Comparison of ENCODE assay signal across 15 cellular contexts in genomic region chr10:35795131-35795819, GRCh38.
DNase-seq lines count a peak whose midpoint lies in the region; TF ChIP-seq lines count a peak whose summit lies in the region.
"Had no signal": no experiment of that assay in that cellular context is flagged by ENCODE, and none has a peak within 500 bp of the region (broad histone marks: within the 10 kb centered on the region; RNA-seq: fewer than 3 reads in every experiment).

No MANE protein-coding gene starts in this region.

- no peaks in the 10 kb centered on the region for H3K4me1 ChIP-seq in mesendoderm (ENCODE audit: control insufficient read depth, low read depth, low read length)
- H3K4me1 ChIP-seq: esophagus muscularis mucosa, parathyroid adenoma had no signal

- no peak overlapping the region for H3K4ac ChIP-seq in mesendoderm (ENCODE audit: low read depth, low read length)

- DNase-seq in NCI-H146 (lab: John Stamatoyannopoulos, UW) (peak; percentile 49), NCI-H146 treated with DMSO at 0.1 percent for 48 hours (lab: John Stamatoyannopoulos, UW; ENCODE audit: unreplicated experiment) (no peak), NCI-H2196 (lab: John Stamatoyannopoulos, UW; ENCODE audit: unreplicated experiment) (peak; percentile 40), chondrocyte (ENCODE audit: low spot score) (no peak), retinal pigment epithelial cell (ENCODE audit: low read depth) (peak; percentile 32), GM03348 (ENCODE audit: low spot score) (no peak), GM19238 (ENCODE audit: insufficient read length, low spot score) (no peak), mesendoderm (no peak)
- DNase-seq: activated CD8-positive, alpha-beta T cell treated with anti-CD3 and anti-CD28 coated beads, Interleukin-2, amount 10 ng/mL, durations not matched to agents 7 days and 5 days; CD4-positive, alpha-beta memory T cell had no signal

- no peak overlapping the region for H4K5ac ChIP-seq in mesendoderm (ENCODE audit: low read length)

- no peaks in the 10 kb centered on the region for H3K27me3 ChIP-seq in mesendoderm (ENCODE audit: insufficient read depth, low read length, poor library complexity)
- H3K27me3 ChIP-seq: esophagus muscularis mucosa had no signal

- no peak overlapping the region for H3K4me3 ChIP-seq in retinal pigment epithelial cell (ENCODE audit: low read length)
- H3K4me3 ChIP-seq in mesendoderm (ENCODE audit: low read length) = no peak overlapping the region
- H3K4me3 ChIP-seq: esophagus muscularis mucosa had no signal

- peak overlapping the region; percentile 83 for H3K27ac Mint-ChIP-seq in chondrocyte (ENCODE audit: unreplicated experiment)
- H3K27ac Mint-ChIP-seq: activated CD8-positive, alpha-beta T cell treated with anti-CD3 and anti-CD28 coated beads, Interleukin-2, amount 10 ng/mL, durations not matched to agents 7 days and 5 days; CD4-positive, alpha-beta memory T cell; type B pancreatic cell had no signal

- no peak overlapping the region for H3K4me3 Mint-ChIP-seq in chondrocyte (ENCODE audit: unreplicated experiment)
- H3K4me3 Mint-ChIP-seq: activated CD8-positive, alpha-beta T cell treated with anti-CD3 and anti-CD28 coated beads, Interleukin-2, amount 10 ng/mL, durations not matched to agents 7 days and 5 days; CD4-positive, alpha-beta memory T cell; central memory CD8-positive, alpha-beta T cell; type B pancreatic cell had no signal

- H2BK5ac ChIP-seq in mesendoderm (ENCODE audit: low read length) = no peak overlapping the region

- H3K36me3 ChIP-seq in mesendoderm (ENCODE audit: control insufficient read depth, insufficient read depth, low read length) = no peaks in the 10 kb centered on the region
- H3K36me3 ChIP-seq: esophagus muscularis mucosa had no signal

- H3K79me1 ChIP-seq in mesendoderm (ENCODE audit: low read length) = no peaks in the 10 kb centered on the region

- H3K4me2 ChIP-seq in mesendoderm (ENCODE audit: low read length) = no peak overlapping the region

- peaks cover 56% of the 10 kb centered on the region for H3K4me1 Mint-ChIP-seq in chondrocyte (ENCODE audit: low read depth)
- H3K4me1 Mint-ChIP-seq: CD4-positive, alpha-beta memory T cell; central memory CD8-positive, alpha-beta T cell had no signal

- H3K79me2 ChIP-seq in mesendoderm (ENCODE audit: control insufficient read depth, insufficient read depth, low read length) = no peaks in the 10 kb centered on the region
- H3K79me2 ChIP-seq: parathyroid adenoma had no signal

- no peaks in the 10 kb centered on the region for H3K9me3 Mint-ChIP-seq in chondrocyte (ENCODE audit: low read depth)
- H3K9me3 Mint-ChIP-seq: central memory CD8-positive, alpha-beta T cell; type B pancreatic cell had no signal

- H2BK120ac ChIP-seq in mesendoderm (ENCODE audit: low read depth, low read length) = no peak overlapping the region

- no CpG with 5 or more reads among the region's 13 CpGs for WGBS in mesendoderm (ENCODE audit: extremely low coverage, insufficient coverage, low lambda C conversion rate)

- no peak overlapping the region for H2AK5ac ChIP-seq in mesendoderm (ENCODE audit: low read length)

- TF ChIP-seq CTCF in chondrocyte (IDR thresholded peaks at IDR 0.05) = no peak
- no peak for TF ChIP-seq CTCF in retinal pigment epithelial cell (conservative IDR thresholded peaks at IDR 0.05; ENCODE audit: low read depth, low read length)

- H3K36me3 Mint-ChIP-seq in chondrocyte (ENCODE audit: low read depth) = no peaks in the 10 kb centered on the region
- H3K36me3 Mint-ChIP-seq: CD4-positive, alpha-beta memory T cell; type B pancreatic cell had no signal

- no peak overlapping the region for H3K23ac ChIP-seq in mesendoderm (ENCODE audit: low read length)

- no peak overlapping the region for H3K9ac ChIP-seq in mesendoderm (ENCODE audit: low read length)
- H3K9ac ChIP-seq: parathyroid adenoma had no signal

- no peak overlapping the region for H3K18ac ChIP-seq in mesendoderm (ENCODE audit: low read length)

- no peak overlapping the region for H2BK15ac ChIP-seq in mesendoderm (replicated peaks; ENCODE audit: low read depth)

- no peak overlapping the region for H3K27ac ChIP-seq in mesendoderm (ENCODE audit: low read depth, low read length)
- H3K27ac ChIP-seq: 22Rv1, esophagus muscularis mucosa, parathyroid adenoma had no signal

- no peak overlapping the region for H3K56ac ChIP-seq in mesendoderm (ENCODE audit: low read length)

- H4K8ac ChIP-seq in mesendoderm (ENCODE audit: low read depth, low read length) = no peak overlapping the region

- no peaks in the 10 kb centered on the region for H3K27me3 Mint-ChIP-seq in chondrocyte (ENCODE audit: low read depth)
- H3K27me3 Mint-ChIP-seq: CD4-positive, alpha-beta memory T cell; central memory CD8-positive, alpha-beta T cell had no signal

Comparison
In these comparisons a context has a peak if more than half of its experiments do, and no peak if none do; other contexts are left out.
1. DNase-seq: peak in NCI-H146 (single experiment), NCI-H2196 (single experiment) and retinal pigment epithelial cell (single experiment); none in NCI-H146 treated with DMSO at 0.1 percent for 48 hours (single experiment), chondrocyte (single experiment), GM03348 (single experiment), GM19238 (single experiment) and mesendoderm (single experiment).